10 cellular contexts compared by ENCODE assay signal in genomic region chr4:498328-498919, GRCh38. TPM values are rescaled to one million over a fixed set of nuclear protein-coding genes. Genes with fewer than 3 reads are reported as not detected.
DNase-seq lines count a peak whose midpoint lies in the region; ATAC-seq, FAIRE-seq and TF ChIP-seq lines count a peak whose summit lies in the region.
"Had no signal": no experiment of that assay in that cellular context is flagged by ENCODE, and none has a peak within 500 bp of the region (broad histone marks: within the 10 kb centered on the region; RNA-seq: fewer than 3 reads in every experiment).

No MANE protein-coding gene starts in this region.

- WGBS in testis, 2 donors = 5 to 6% methylated on average over 17 of the region's 17 CpGs

- in situ Hi-C loops in astrocyte of the spinal cord (cut with HindIII; ENCODE audit: low sequenced_read_pairs) = no loop called here

- TF ChIP-seq CTCF in astrocyte of the spinal cord (IDR thresholded peaks at IDR 0.05; ENCODE audit: low read depth, low read length) (no peak), testis (IDR thresholded peaks at IDR 0.05) (no peak)

- H3K4me1 ChIP-seq in testis = peaks cover 10% of the 10 kb centered on the region

- no peak for FAIRE-seq in urothelium cell line (lab: Jason Lieb, UNC)
- FAIRE-seq: A204.1, colon had no signal

- peak overlapping the region; percentile 98 for H3K4me3 ChIP-seq in astrocyte of the spinal cord (ENCODE audit: low read depth, low read length)
- peak overlapping the region; percentile 84 to 94 for H3K4me3 ChIP-seq in testis

- H3K9me3 ChIP-seq in testis = no peaks in the 10 kb centered on the region

- peak; percentile 26 for ATAC-seq in HG03571 (IDR thresholded peaks at IDR 0.05; ENCODE audit: unreplicated experiment)
- ATAC-seq in left colon = peak; percentile 20

- H3K27ac ChIP-seq in testis = peak overlapping the region; percentile 76 to 87

- no peaks in the 10 kb centered on the region for H3K36me3 ChIP-seq in testis (ENCODE audit: low read depth, missing control alignments)

- intact Hi-C loops in left colon (cut with DNase I, micrococcal nuclease) = no loop called here
- intact Hi-C loops in testis (cut with DNase I; ENCODE audit: low total_unique reads) = no loop called here

- DNase-seq in DMS 273 (lab: John Stamatoyannopoulos, UW; ENCODE audit: unreplicated experiment) (peak; percentile 29), DMS 273 treated with DMSO at 0.1 percent for 48 hours (lab: John Stamatoyannopoulos, UW) (no peak), astrocyte of the spinal cord (ENCODE audit: low read depth, low spot score) (peak; percentile 15), left colon (no peak), testis (no peak), urothelium cell line (ENCODE audit: low spot score) (no peak), NCI-H1092 treated with DMSO at 0.1 percent for 48 hours (lab: John Stamatoyannopoulos, UW) (no peak)

- no peaks in the 10 kb centered on the region for H3K27me3 ChIP-seq in testis

- no peak for TF ChIP-seq POLR2A in testis (IDR thresholded peaks at IDR 0.05)

RNA-seq across cellular contexts. Expression of gene ZNF721, which starts 0.5 kb away (rescaled TPM):
- total RNA-seq in left colon = 10 to 100 TPM; 20.7 to 27.2 TPM
- 10 to 100 TPM; 44.2 to 60.7 TPM for total RNA-seq in testis
- 14.1 TPM for polyA plus RNA-seq in testis (ENCODE audit: insufficient read depth, low read depth, low replicate concordance)

RNA-seq across cellular contexts. Expression of gene PIGG, which starts 0.6 kb away (rescaled TPM):
- total RNA-seq in left colon = 10 to 100 TPM; 54.5 to 57.5 TPM
- total RNA-seq in testis = 10 to 100 TPM; 86.9 to 93.4 TPM
- 49.8 TPM for polyA plus RNA-seq in testis (ENCODE audit: insufficient read depth, low read depth, low replicate concordance)

Comparison
In these comparisons a context has a peak if more than half of its experiments do, and no peak if none do; other contexts are left out.
1. DNase-seq: peak in DMS 273 (single experiment) and astrocyte of the spinal cord (single experiment); none in DMS 273 treated with DMSO at 0.1 percent for 48 hours (single experiment), left colon (0 of 2), testis (single experiment), urothelium cell line (single experiment) and NCI-H1092 treated with DMSO at 0.1 percent for 48 hours (single experiment).